In genomic region chr5:77645158-77645994, GRCh38 we compare ENCODE assay signal across 9 cellular contexts. TPM values are rescaled to one million over a fixed set of nuclear protein-coding genes. Genes with fewer than 3 reads are reported as not detected.
A peak's percentile ranks its signal among the peaks of the same experiment; 100 is the strongest.
DNase-seq lines count a peak whose midpoint lies in the region; ATAC-seq and TF ChIP-seq lines count a peak whose summit lies in the region.
"Had no signal": no experiment of that assay in that cellular context is flagged by ENCODE, and none has a peak within 500 bp of the region (broad histone marks: within the 10 kb centered on the region; RNA-seq: fewer than 3 reads in every experiment).

No MANE protein-coding gene starts in this region.

- ATAC-seq in mucosa of descending colon (peak; percentile 80), GM18907 (IDR thresholded peaks at IDR 0.05; ENCODE audit: unreplicated experiment) (no peak)

- no peaks in the 10 kb centered on the region for H3K4me1 ChIP-seq in mucosa of descending colon (ENCODE audit: low read depth)

- no peaks in the 10 kb centered on the region for H3K36me3 ChIP-seq in H7 (replicated peaks; ENCODE audit: control insufficient read depth, insufficient read depth, low read length)
- H3K36me3 ChIP-seq in SK-N-MC (ENCODE audit: insufficient read depth, low read length): no peaks in the 10 kb centered on the region
- H3K36me3 ChIP-seq in mucosa of descending colon (ENCODE audit: low read depth): no peaks in the 10 kb centered on the region

- TF ChIP-seq CTCF in choroid plexus epithelial cell (conservative IDR thresholded peaks at IDR 0.05; ENCODE audit: low read depth, low read length) (peak; percentile 18), mucosa of descending colon (IDR thresholded peaks at IDR 0.05) (peak; percentile 46)

- no peak overlapping the region for H3K9ac ChIP-seq in SK-N-MC (ENCODE audit: insufficient read length)

- no peak overlapping the region for H3K27ac ChIP-seq in SK-N-MC

- intact Hi-C loops in mucosa of descending colon (cut with DNase I, micrococcal nuclease): no loop called here

- H3K9me3 ChIP-seq in SK-N-MC (ENCODE audit: low read depth, low read length) (no peaks in the 10 kb centered on the region), mucosa of descending colon (no peaks in the 10 kb centered on the region)

- DNase-seq in COR-L47 (lab: John Stamatoyannopoulos, UW) (peak; percentile 31), H7 (peak; percentile 93), SK-N-MC (ENCODE audit: low read depth, low spot score) (no peak), choroid plexus epithelial cell (ENCODE audit: low read depth) (no peak), mucosa of descending colon (peak in 2 of 3 donors; percentile 32 to 49), AML-193 (lab: John Stamatoyannopoulos, UW) (no peak), OCI-M2 (lab: John Stamatoyannopoulos, UW; ENCODE audit: unreplicated experiment) (no peak)

- H3K27me3 ChIP-seq in H7 (ENCODE audit: control insufficient read depth, insufficient read depth, low read length): peaks cover 95% of the 10 kb centered on the region

- H3K4me3 ChIP-seq in H7 (ENCODE audit: insufficient read depth, low read depth, low read length): peak overlapping the region; percentile 25
- H3K4me3 ChIP-seq in SK-N-MC: peak overlapping the region; percentile 76
- H3K4me3 ChIP-seq in choroid plexus epithelial cell (ENCODE audit: low read depth, low read length): no peak overlapping the region
- H3K4me3 ChIP-seq in mucosa of descending colon: no peak overlapping the region

RNA-seq across cellular contexts. Expression of gene OTP, which starts 6.9 kb away (rescaled TPM):
- total RNA-seq in H7 (2014; rRNA removed; shearing (Covaris generic)): not detected in 2 replicates
- not detected for total RNA-seq in mucosa of descending colon
- total RNA-seq: T-helper 1 cell treated with Interleukin-12 subunit alpha and Interleukin-12 subunit beta and Interleukin-4 antibody, amounts not matched to agents 30 ng/mL and 1 ng/mL, for 36 hours had no signal

Comparison
In these comparisons a context has a peak if more than half of its experiments do, and no peak if none do; other contexts are left out.
1. DNase-seq: peak in COR-L47 (single experiment), H7 (single experiment) and mucosa of descending colon (2 of 3); none in SK-N-MC (single experiment), choroid plexus epithelial cell (single experiment), AML-193 (0 of 2) and OCI-M2 (single experiment).
2. H3K4me3 ChIP-seq: peak in H7 (single experiment) and SK-N-MC (single experiment); none in choroid plexus epithelial cell (single experiment) and mucosa of descending colon (single experiment).